8 cellular contexts compared by ENCODE assay signal in genomic region chr20:33993800-33994623, GRCh38. TPM values are rescaled to one million over a fixed set of nuclear protein-coding genes. Genes with fewer than 3 reads are reported as not detected.
DNase-seq lines count a peak whose midpoint lies in the region; ATAC-seq, FAIRE-seq and TF ChIP-seq lines count a peak whose summit lies in the region.

TSS of gene RALY (plus strand) at chr20:33993911. CDS start at chr20:34072075, 78,164 bp downstream.

- H3K27me3 Mint-ChIP-seq in activated naive CD4-positive, alpha-beta T cell treated with anti-CD3 and anti-CD28 coated beads, Interleukin-2, amount 50 U/mL, for 24 hours, result no peaks in the 10 kb centered on the region
- peaks cover 14% of the 10 kb centered on the region for H3K27me3 Mint-ChIP-seq in glutamatergic neuron (ENCODE audit: unreplicated experiment)

- H3K27me3 ChIP-seq in HAP-1 (ENCODE audit: low read depth) (no peaks in the 10 kb centered on the region), MM.1S (replicated peaks; ENCODE audit: insufficient read depth, low read length) (no peaks in the 10 kb centered on the region), pancreas (no peaks in the 10 kb centered on the region), thyroid gland (no peaks in the 10 kb centered on the region)

- TF ChIP-seq CTCF in MM.1S (IDR thresholded peaks at IDR 0.05; ENCODE audit: low read length) (no peak), glutamatergic neuron (IDR thresholded peaks at IDR 0.05; ENCODE audit: partially characterized antibody, unreplicated experiment) (no peak), pancreas (IDR thresholded peaks at IDR 0.05) (no peak), thyroid gland (IDR thresholded peaks at IDR 0.05) (peak in 1 of 6 experiments; percentile 6)

- WGBS in pancreas, 2 donors, result 0% methylated on average over 100 of the region's 100 CpGs
- WGBS in thyroid gland, 2 donors, result 0 to 1% methylated on average over 17 to 26 of the region's 100 CpGs

- no peaks in the 10 kb centered on the region for H3K9me3 Mint-ChIP-seq in activated naive CD4-positive, alpha-beta T cell treated with anti-CD3 and anti-CD28 coated beads, Interleukin-2, amount 50 U/mL, for 24 hours
- H3K9me3 Mint-ChIP-seq in glutamatergic neuron (ENCODE audit: unreplicated experiment), result peaks cover 12% of the 10 kb centered on the region

- peaks cover 3% of the 10 kb centered on the region for H3K36me3 Mint-ChIP-seq in activated naive CD4-positive, alpha-beta T cell treated with anti-CD3 and anti-CD28 coated beads, Interleukin-2, amount 50 U/mL, for 24 hours
- no peaks in the 10 kb centered on the region for H3K36me3 Mint-ChIP-seq in glutamatergic neuron (ENCODE audit: unreplicated experiment)

- TF ChIP-seq POLR2A in thyroid gland (IDR thresholded peaks at IDR 0.05), result peak; percentile 83 to 94

- DNase-seq in GF-D8 (lab: John Stamatoyannopoulos, UW) (peak; percentile 49), HAP-1 (ENCODE audit: low spot score in 2 of 2) (peak; percentile 78 to 91), MM.1S (peak; percentile 85), glutamatergic neuron (peak; percentile 81), pancreas (peak; percentile 76 to 91 (median 83)), thyroid gland (peak; percentile 81 to 83)

- intact Hi-C loops in pancreas (cut with DNase I), result no loop called here
- intact Hi-C loops in thyroid gland (cut with DNase I), result no loop called here

- peak within 1 kb of the TSS; percentile 83 for H2AFZ ChIP-seq in MM.1S (ENCODE audit: low read length)

- ATAC-seq in SK-N-SH treated with all-trans-retinoic acid at 6 μM for 48 hours (peak; percentile 64), pancreas (peak; percentile 59 to 70 (median 68))

- H3K79me2 ChIP-seq in MM.1S (ENCODE audit: low read length), result peaks cover 68% of the 10 kb centered on the region

- peaks cover 15% of the 10 kb centered on the region for H3F3A ChIP-seq in MM.1S (ENCODE audit: insufficient read depth, low read length)

- H3K4me2 ChIP-seq in MM.1S (ENCODE audit: low read depth, low read length), result peak within 1 kb of the TSS; percentile 96

- peaks cover 44% of the 10 kb centered on the region for H4K20me1 ChIP-seq in MM.1S (ENCODE audit: insufficient read depth, low read length)

- peaks cover 72% of the 10 kb centered on the region for H3K4me1 Mint-ChIP-seq in activated naive CD4-positive, alpha-beta T cell treated with anti-CD3 and anti-CD28 coated beads, Interleukin-2, amount 50 U/mL, for 24 hours
- H3K4me1 Mint-ChIP-seq in glutamatergic neuron (ENCODE audit: low read depth, unreplicated experiment), result peaks cover 33% of the 10 kb centered on the region

- H3K9ac ChIP-seq in MM.1S (ENCODE audit: low read length), result peak within 1 kb of the TSS; percentile 95

- peak within 1 kb of the TSS; percentile 97 for H3K27ac Mint-ChIP-seq in activated naive CD4-positive, alpha-beta T cell treated with anti-CD3 and anti-CD28 coated beads, Interleukin-2, amount 50 U/mL, for 24 hours
- H3K27ac Mint-ChIP-seq in glutamatergic neuron (ENCODE audit: unreplicated experiment), result peak within 1 kb of the TSS; percentile 86

- peak within 1 kb of the TSS; percentile 92 for H3K4me3 ChIP-seq in HAP-1
- H3K4me3 ChIP-seq in MM.1S (ENCODE audit: low read length), result peak within 1 kb of the TSS; percentile 99
- peak within 1 kb of the TSS; percentile 82 to 94 (median 93) for H3K4me3 ChIP-seq in pancreas
- H3K4me3 ChIP-seq in thyroid gland (replicated peaks in 1 of 3), result peak within 1 kb of the TSS; percentile 93 to 95 (median 94)

- in situ Hi-C loops in HAP-1 (cut with MboI; ENCODE audit: low sequenced_read_pairs), result no loop called here

- H3K9me3 ChIP-seq in HAP-1 (no peaks in the 10 kb centered on the region), MM.1S (replicated peaks; ENCODE audit: insufficient read depth, low read length) (no peaks in the 10 kb centered on the region), pancreas (no peaks in the 10 kb centered on the region), thyroid gland (no peaks in the 10 kb centered on the region)

- H3K9me2 ChIP-seq in MM.1S (replicated peaks; ENCODE audit: insufficient read depth, low read length), result no peaks in the 10 kb centered on the region

- peaks cover 19% of the 10 kb centered on the region for H3K4me1 ChIP-seq in HAP-1
- peaks cover 36% of the 10 kb centered on the region for H3K4me1 ChIP-seq in MM.1S (ENCODE audit: low read length)
- H3K4me1 ChIP-seq in pancreas, result peaks cover 21 to 47% (median 38%) of the 10 kb centered on the region in 3 donors
- peaks cover 32 to 52% of the 10 kb centered on the region in 2 donors for H3K4me1 ChIP-seq in thyroid gland

- FAIRE-seq in pancreas (lab: Jason Lieb, UNC), result no peak

- H3K36me3 ChIP-seq in HAP-1 (replicated peaks) (no peaks in the 10 kb centered on the region; the same call in 1 of the 2 replicates), MM.1S (replicated peaks; ENCODE audit: insufficient read depth, low read length) (0 out of 2 replicates have a peak, but pooled peaks cover 7% of the 10 kb centered on the region), pancreas (no peaks in the 10 kb centered on the region), thyroid gland (no peaks in the 10 kb centered on the region)

- peak within 1 kb of the TSS; percentile 92 for H3K4me3 Mint-ChIP-seq in activated naive CD4-positive, alpha-beta T cell treated with anti-CD3 and anti-CD28 coated beads, Interleukin-2, amount 50 U/mL, for 24 hours
- peak within 1 kb of the TSS; percentile 92 for H3K4me3 Mint-ChIP-seq in glutamatergic neuron (ENCODE audit: unreplicated experiment)

- H3K27ac ChIP-seq in MM.1S (ENCODE audit: low read length), result peak within 1 kb of the TSS; percentile 95
- peak within 1 kb of the TSS; percentile 92 to 97 (median 96) for H3K27ac ChIP-seq in pancreas
- H3K27ac ChIP-seq in thyroid gland, result peak within 1 kb of the TSS; percentile 96 to 98 (median 97)

TF ChIP-seq in SK-N-SH treated with all-trans-retinoic acid at 6 μM for 48 hours, 23 proteins besides CTCF, POLR2A, EP300 and RAD21 (continues in another document):
- TF ChIP-seq ISL1 (CRISPR knock-in tag; IDR thresholded peaks at IDR 0.05), result no peak
- TF ChIP-seq, protein P1, sequence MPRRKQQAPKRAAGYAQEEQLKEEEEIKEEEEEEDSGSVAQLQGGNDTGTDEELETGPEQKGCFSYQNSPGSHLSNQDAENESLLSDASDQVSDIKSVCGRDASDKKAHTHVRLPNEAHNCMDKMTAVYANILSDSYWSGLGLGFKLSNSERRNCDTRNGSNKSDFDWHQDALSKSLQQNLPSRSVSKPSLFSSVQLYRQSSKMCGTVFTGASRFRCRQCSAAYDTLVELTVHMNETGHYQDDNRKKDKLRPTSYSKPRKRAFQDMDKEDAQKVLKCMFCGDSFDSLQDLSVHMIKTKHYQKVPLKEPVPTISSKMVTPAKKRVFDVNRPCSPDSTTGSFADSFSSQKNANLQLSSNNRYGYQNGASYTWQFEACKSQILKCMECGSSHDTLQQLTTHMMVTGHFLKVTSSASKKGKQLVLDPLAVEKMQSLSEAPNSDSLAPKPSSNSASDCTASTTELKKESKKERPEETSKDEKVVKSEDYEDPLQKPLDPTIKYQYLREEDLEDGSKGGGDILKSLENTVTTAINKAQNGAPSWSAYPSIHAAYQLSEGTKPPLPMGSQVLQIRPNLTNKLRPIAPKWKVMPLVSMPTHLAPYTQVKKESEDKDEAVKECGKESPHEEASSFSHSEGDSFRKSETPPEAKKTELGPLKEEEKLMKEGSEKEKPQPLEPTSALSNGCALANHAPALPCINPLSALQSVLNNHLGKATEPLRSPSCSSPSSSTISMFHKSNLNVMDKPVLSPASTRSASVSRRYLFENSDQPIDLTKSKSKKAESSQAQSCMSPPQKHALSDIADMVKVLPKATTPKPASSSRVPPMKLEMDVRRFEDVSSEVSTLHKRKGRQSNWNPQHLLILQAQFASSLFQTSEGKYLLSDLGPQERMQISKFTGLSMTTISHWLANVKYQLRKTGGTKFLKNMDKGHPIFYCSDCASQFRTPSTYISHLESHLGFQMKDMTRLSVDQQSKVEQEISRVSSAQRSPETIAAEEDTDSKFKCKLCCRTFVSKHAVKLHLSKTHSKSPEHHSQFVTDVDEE (CRISPR knock-in tag; IDR thresholded peaks at IDR 0.05), result no peak
- TF ChIP-seq ZNF70 (CRISPR knock-in tag; IDR thresholded peaks at IDR 0.05), result 0 out of 2 replicates have a peak, but pooled peaks have one; percentile 12
- no peak for TF ChIP-seq TOX (CRISPR knock-in tag; IDR thresholded peaks at IDR 0.05; ENCODE audit: borderline replicate concordance)
- no peak for TF ChIP-seq ZNF565 (CRISPR knock-in tag; conservative IDR thresholded peaks at IDR 0.05; ENCODE audit: low read depth)
- no peak for TF ChIP-seq GLIS3 (CRISPR knock-in tag; IDR thresholded peaks at IDR 0.05)
- no peak for TF ChIP-seq RARB (CRISPR knock-in tag; IDR thresholded peaks at IDR 0.05)
- TF ChIP-seq BACH2 (CRISPR knock-in tag; IDR thresholded peaks at IDR 0.05; ENCODE audit: borderline replicate concordance), result no peak
- no peak for TF ChIP-seq TCF4 (CRISPR knock-in tag; IDR thresholded peaks at IDR 0.05; ENCODE audit: borderline replicate concordance)
- TF ChIP-seq, protein P2, sequence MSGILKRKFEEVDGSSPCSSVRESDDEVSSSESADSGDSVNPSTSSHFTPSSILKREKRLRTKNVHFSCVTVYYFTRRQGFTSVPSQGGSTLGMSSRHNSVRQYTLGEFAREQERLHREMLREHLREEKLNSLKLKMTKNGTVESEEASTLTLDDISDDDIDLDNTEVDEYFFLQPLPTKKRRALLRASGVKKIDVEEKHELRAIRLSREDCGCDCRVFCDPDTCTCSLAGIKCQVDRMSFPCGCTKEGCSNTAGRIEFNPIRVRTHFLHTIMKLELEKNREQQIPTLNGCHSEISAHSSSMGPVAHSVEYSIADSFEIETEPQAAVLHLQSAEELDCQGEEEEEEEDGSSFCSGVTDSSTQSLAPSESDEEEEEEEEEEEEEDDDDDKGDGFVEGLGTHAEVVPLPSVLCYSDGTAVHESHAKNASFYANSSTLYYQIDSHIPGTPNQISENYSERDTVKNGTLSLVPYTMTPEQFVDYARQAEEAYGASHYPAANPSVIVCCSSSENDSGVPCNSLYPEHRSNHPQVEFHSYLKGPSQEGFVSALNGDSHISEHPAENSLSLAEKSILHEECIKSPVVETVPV (CRISPR knock-in tag; IDR thresholded peaks at IDR 0.05), result no peak
- no peak for TF ChIP-seq PPARA (CRISPR knock-in tag; IDR thresholded peaks at IDR 0.05; ENCODE audit: borderline replicate concordance)
- TF ChIP-seq CSDC2 (CRISPR knock-in tag; IDR thresholded peaks at IDR 0.05), result 0 out of 2 replicates have a peak, but pooled peaks have one; percentile 63

RNA-seq across cellular contexts. Expression of gene RALY, which starts in this region (rescaled TPM):
- total RNA-seq in glutamatergic neuron (ENCODE audit: unreplicated experiment) (234 TPM), pancreas (10 to 100 TPM; 30.0 to 58.5 (median 40.5) TPM), thyroid gland (100 to 1,000 TPM; 124 to 208 (median 151) TPM)
- polyA plus RNA-seq in pancreas, result 10 to 100 TPM; 57.9 to 60.4 TPM

Comparison
In these comparisons a context has a peak if more than half of its experiments do, and no peak if none do; other contexts are left out.
1. Peak in every context shown above with its lines: DNase-seq, ATAC-seq, H3K4me3 ChIP-seq and H3K27ac ChIP-seq.